23 cellular contexts compared by ENCODE assay signal in the genomic region with DNA sequence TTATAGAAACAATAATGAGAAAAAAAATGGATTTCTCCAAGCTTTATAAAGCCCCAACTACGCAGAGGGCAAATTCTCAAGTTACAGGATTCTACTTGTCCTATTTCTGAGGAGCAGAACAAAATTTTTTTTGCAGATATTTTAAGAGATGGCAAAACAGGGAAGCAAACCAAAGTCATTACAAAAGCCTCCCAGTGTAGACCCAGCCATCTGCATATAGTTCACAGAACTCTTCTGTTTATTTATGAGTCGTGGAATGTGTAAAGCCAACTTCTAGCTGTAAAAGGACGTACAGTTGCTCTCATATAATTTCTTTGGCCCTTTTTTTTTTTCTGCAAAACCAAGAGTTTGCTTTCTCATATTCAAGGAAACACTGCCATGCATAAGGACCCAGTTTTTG.
DNase-seq lines count a peak whose midpoint lies in the region; ATAC-seq and TF ChIP-seq lines count a peak whose summit lies in the region.
"Had no signal": no experiment of that assay in that cellular context is flagged by ENCODE, and none has a peak within 500 bp of the region (broad histone marks: within the 10 kb centered on the region; RNA-seq: fewer than 3 reads in every experiment).

No MANE protein-coding gene starts in this region.

- TF ChIP-seq CTCF in DOHH2 (IDR thresholded peaks at IDR 0.05; ENCODE audit: low read depth, low read length, poor library complexity, severe bottlenecking) (no peak), mesothelial cell of epicardium (IDR thresholded peaks at IDR 0.05; ENCODE audit: unreplicated experiment) (no peak)

- no peaks in the 10 kb centered on the region for H3F3A ChIP-seq in DOHH2 (ENCODE audit: control insufficient read depth, insufficient read depth)

- H3K4me1 ChIP-seq in DOHH2 (ENCODE audit: control insufficient read depth, low read length) (peaks cover 40% of the 10 kb centered on the region), adipocyte (ENCODE audit: control insufficient read depth, insufficient read depth, low read length) (no peaks in the 10 kb centered on the region)
- H3K4me1 ChIP-seq in effector memory CD4-positive, alpha-beta T cell (ENCODE audit: control insufficient read depth, insufficient read depth, low read length, poor library complexity, severe bottlenecking), result no peaks in the 10 kb centered on the region
- H3K4me1 ChIP-seq: gastrocnemius medialis, pancreas, right lobe of liver had no signal

- H3K4me3 Mint-ChIP-seq in mesothelial cell of epicardium, result no peak overlapping the region
- H3K4me3 Mint-ChIP-seq: activated B cell treated with CpG ODN at 0.5 μM for 24 hours; activated CD4-positive, alpha-beta memory T cell treated with anti-CD3 and anti-CD28 coated beads, Interleukin-2, amount 10 ng/mL, durations not matched to agents 7 days and 5 days; natural killer cell treated with Interleukin-12 subunit alpha and Interleukin-12 subunit beta and Interleukin-15 and Interleukin-18, amount 100 ng/mL, for 72 hours had no signal

- no peak overlapping the region for H3K27ac ChIP-seq in DOHH2 (ENCODE audit: low read depth, low read length)
- H3K27ac ChIP-seq in effector memory CD4-positive, alpha-beta T cell (ENCODE audit: insufficient read depth, low read length, poor library complexity, severe bottlenecking), result no peak overlapping the region
- H3K27ac ChIP-seq: gastrocnemius medialis, pancreas, right lobe of liver had no signal

- no peaks in the 10 kb centered on the region for H4K20me1 ChIP-seq in DOHH2 (ENCODE audit: control insufficient read depth, insufficient read depth, low read depth, low read length)

- no peaks in the 10 kb centered on the region for H3K36me3 Mint-ChIP-seq in mesothelial cell of epicardium

- H3K79me2 ChIP-seq in DOHH2 (ENCODE audit: control insufficient read depth, low read length), result no peaks in the 10 kb centered on the region

- no peaks in the 10 kb centered on the region for H3K9me3 Mint-ChIP-seq in mesothelial cell of epicardium
- H3K9me3 Mint-ChIP-seq: activated B cell treated with CpG ODN at 0.5 μM for 24 hours had no signal

- ATAC-seq in GM21576 (IDR thresholded peaks at IDR 0.05; ENCODE audit: unreplicated experiment) (no peak), HG02623 (IDR thresholded peaks at IDR 0.05; ENCODE audit: unreplicated experiment) (no peak)
- ATAC-seq: gastrocnemius medialis; natural killer cell treated with Interleukin-12 subunit alpha and Interleukin-12 subunit beta and Interleukin-15 and Interleukin-18, amount 100 ng/mL, for 72 hours; pancreas; right lobe of liver; Right ventricle myocardium inferior had no signal

- H3K36me3 ChIP-seq in DOHH2 (ENCODE audit: control insufficient read depth, low read length) (no peaks in the 10 kb centered on the region), adipocyte (ENCODE audit: control insufficient read depth, insufficient read depth, low read length, severe bottlenecking) (no peaks in the 10 kb centered on the region)
- no peaks in the 10 kb centered on the region for H3K36me3 ChIP-seq in effector memory CD4-positive, alpha-beta T cell (ENCODE audit: control insufficient read depth, insufficient read depth, low read length)
- H3K36me3 ChIP-seq: gastrocnemius medialis, pancreas, right lobe of liver had no signal

- no peaks in the 10 kb centered on the region for H3K9me3 ChIP-seq in DOHH2 (ENCODE audit: control insufficient read depth, insufficient read depth, low read length)
- H3K9me3 ChIP-seq in adipocyte (ENCODE audit: control insufficient read depth, low read length), result no peaks in the 10 kb centered on the region
- no peaks in the 10 kb centered on the region for H3K9me3 ChIP-seq in effector memory CD4-positive, alpha-beta T cell (ENCODE audit: control insufficient read depth, low read length)
- H3K9me3 ChIP-seq: gastrocnemius medialis, pancreas had no signal

- DNase-seq in Kasumi-1 (lab: John Stamatoyannopoulos, UW), result peak; percentile 53 to 58
- DNase-seq in adipocyte (ENCODE audit: low read depth), result peak; percentile 30
- DNase-seq in mesothelial cell of epicardium (ENCODE audit: low spot score in 2 of 2, unreplicated experiment in 2 of 2), result no peak
- no peak for DNase-seq in cerebellar nuclear complex (lab: John Stamatoyannopoulos, UW)
- DNase-seq in effector memory CD4-positive, alpha-beta T cell, result no peak
- DNase-seq: activated B cell treated with CpG ODN at 0.5 μM for 24 hours; activated CD4-positive, alpha-beta memory T cell treated with anti-CD3 and anti-CD28 coated beads, Interleukin-2, amount 10 ng/mL, durations not matched to agents 7 days and 5 days; activated gamma-delta T cell; activated T-cell treated with anti-CD3 and anti-CD28 coated beads for 4 hours; DMS153; gastrocnemius medialis; GOT3; kidney glomerular epithelial cell; NCI-H1092; NCI-H2081; NCI-H524; pancreas; right lobe of liver had no signal

- H3K4me2 ChIP-seq in DOHH2 (ENCODE audit: low read length), result peak overlapping the region; percentile 47

- H3K9ac ChIP-seq in adipocyte (ENCODE audit: low read length), result no peak overlapping the region

- H3K4me3 ChIP-seq in DOHH2 (ENCODE audit: low read length) (peak overlapping the region; percentile 28; the same call in 1 of the 2 replicates), adipocyte (ENCODE audit: low read length) (no peak overlapping the region)
- no peak overlapping the region for H3K4me3 ChIP-seq in effector memory CD4-positive, alpha-beta T cell (ENCODE audit: insufficient read depth, low read depth, low read length, poor library complexity, severe bottlenecking)
- H3K4me3 ChIP-seq: gastrocnemius medialis, pancreas, right lobe of liver had no signal

- no peaks in the 10 kb centered on the region for H3K9me2 ChIP-seq in DOHH2 (replicated peaks; ENCODE audit: control insufficient read depth, low read length)

- no peaks in the 10 kb centered on the region for H3K27me3 ChIP-seq in DOHH2 (ENCODE audit: control insufficient read depth, low read length)
- no peaks in the 10 kb centered on the region for H3K27me3 ChIP-seq in adipocyte (replicated peaks; ENCODE audit: control insufficient read depth, insufficient read depth, low read length)
- H3K27me3 ChIP-seq in effector memory CD4-positive, alpha-beta T cell (replicated peaks; ENCODE audit: control insufficient read depth, insufficient read depth, low read length, poor library complexity, severe bottlenecking), result no peaks in the 10 kb centered on the region
- H3K27me3 ChIP-seq: gastrocnemius medialis, right lobe of liver had no signal

- no peaks in the 10 kb centered on the region for H3K27me3 Mint-ChIP-seq in mesothelial cell of epicardium (ENCODE audit: low read depth)
- H3K27me3 Mint-ChIP-seq: activated B cell treated with CpG ODN at 0.5 μM for 24 hours; activated CD4-positive, alpha-beta memory T cell treated with anti-CD3 and anti-CD28 coated beads, Interleukin-2, amount 10 ng/mL, durations not matched to agents 7 days and 5 days; natural killer cell treated with Interleukin-12 subunit alpha and Interleukin-12 subunit beta and Interleukin-15 and Interleukin-18, amount 100 ng/mL, for 72 hours had no signal

- H3K4me1 Mint-ChIP-seq in mesothelial cell of epicardium, result peaks cover 78% of the 10 kb centered on the region
- H3K4me1 Mint-ChIP-seq: activated B cell treated with CpG ODN at 0.5 μM for 24 hours; activated CD4-positive, alpha-beta memory T cell treated with anti-CD3 and anti-CD28 coated beads, Interleukin-2, amount 10 ng/mL, durations not matched to agents 7 days and 5 days had no signal

- H3K27ac Mint-ChIP-seq in mesothelial cell of epicardium, result peak overlapping the region; percentile 41
- H3K27ac Mint-ChIP-seq: activated B cell treated with CpG ODN at 0.5 μM for 24 hours; activated CD4-positive, alpha-beta memory T cell treated with anti-CD3 and anti-CD28 coated beads, Interleukin-2, amount 10 ng/mL, durations not matched to agents 7 days and 5 days; natural killer cell treated with Interleukin-12 subunit alpha and Interleukin-12 subunit beta and Interleukin-15 and Interleukin-18, amount 100 ng/mL, for 72 hours had no signal

Comparison
In these comparisons a context has a peak if more than half of its experiments do, and no peak if none do; other contexts are left out.
1. DNase-seq: peak in Kasumi-1 (2 of 2) and adipocyte (single experiment); none in mesothelial cell of epicardium (0 of 2), cerebellar nuclear complex (0 of 2) and effector memory CD4-positive, alpha-beta T cell (0 of 3).